ENCODE assay signal across 11 cellular contexts in the genomic region with DNA sequence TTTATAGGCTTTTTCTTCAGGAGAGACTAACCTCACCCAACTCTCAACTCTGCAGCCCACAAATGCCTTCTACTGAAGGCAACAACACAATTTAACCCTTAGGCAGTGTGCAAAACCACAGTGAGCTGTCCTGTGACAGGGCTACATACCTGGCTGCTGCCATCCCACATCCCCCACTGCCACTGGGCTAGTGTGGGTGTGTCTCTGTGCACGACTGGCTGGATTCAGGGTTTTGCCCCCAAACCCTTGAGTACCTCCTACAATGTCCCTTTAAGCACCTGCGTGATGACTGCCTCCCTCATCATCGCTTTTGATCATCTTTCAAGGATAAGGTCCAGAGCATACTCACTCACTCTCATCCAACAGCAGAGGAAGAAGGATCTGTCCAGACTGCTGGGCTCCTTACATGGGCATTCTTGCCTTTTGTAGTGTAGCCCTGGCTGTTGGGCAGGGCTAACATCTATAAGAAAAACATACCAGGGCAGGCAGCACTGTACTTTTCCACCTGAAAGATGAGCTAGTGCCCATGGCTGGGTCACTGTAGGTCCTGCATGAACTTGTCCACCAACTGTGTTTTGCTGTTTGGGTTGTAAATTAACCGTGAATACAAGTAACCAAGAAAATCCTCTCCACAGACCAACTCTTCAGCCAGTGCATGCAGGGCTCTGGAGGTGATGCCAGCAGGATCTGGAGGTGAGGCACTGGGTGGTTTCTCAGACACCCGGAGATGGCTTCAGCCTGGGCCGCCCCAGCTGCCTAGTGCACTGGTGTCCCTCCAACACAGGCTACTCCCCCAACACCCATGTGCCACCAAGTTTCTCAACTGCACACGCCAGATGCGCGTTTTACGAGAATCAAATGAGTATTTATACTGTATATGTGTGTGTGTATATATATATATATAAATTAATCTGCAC. TPM values are rescaled to one million over a fixed set of nuclear protein-coding genes. Genes with fewer than 3 reads are reported as not detected.
DNase-seq lines count a peak whose midpoint lies in the region; ATAC-seq and TF ChIP-seq lines count a peak whose summit lies in the region.
"Had no signal": no experiment of that assay in that cellular context is flagged by ENCODE, and none has a peak within 500 bp of the region (broad histone marks: within the 10 kb centered on the region; RNA-seq: fewer than 3 reads in every experiment).

No MANE protein-coding gene starts in this region.

- H3K79me2 ChIP-seq in trophoblast cell (ENCODE audit: control insufficient read depth, insufficient read depth, low read length, poor library complexity) (no peaks in the 10 kb centered on the region), SK-N-SH (ENCODE audit: insufficient read depth) (0 out of 2 replicates have a peak, but pooled peaks cover 12% of the 10 kb centered on the region)

- H4K20me1 ChIP-seq in SK-N-SH (ENCODE audit: insufficient read depth) = no peaks in the 10 kb centered on the region

- no peak overlapping the region for H4K12ac ChIP-seq in trophoblast cell (ENCODE audit: low read depth, low read length)

- WGBS in trophoblast cell (ENCODE audit: extremely low coverage, insufficient coverage, insufficient read length) = no CpG with 5 or more reads among the region's 10 CpGs
- WGBS in SK-N-SH (ENCODE audit: low lambda C conversion rate) = 95% methylated on average over 7 of the region's 10 CpGs

- H3K4ac ChIP-seq in trophoblast cell (ENCODE audit: low read depth, low read length) = no peak overlapping the region

- H3K36me3 ChIP-seq in trophoblast cell (ENCODE audit: control insufficient read depth in 1 of 2, insufficient read depth in 2 of 2, low read length in 2 of 2) = peaks cover 0 to 3% of the 10 kb centered on the region in 2 experiments
- H3K36me3 ChIP-seq in SK-N-SH (replicated peaks in 1 of 2; ENCODE audit: control insufficient read depth in 1 of 2, insufficient read depth in 2 of 2, low read length in 1 of 2) = peaks cover 12 to 14% of the 10 kb centered on the region in 2 experiments

- H3K4me3 Mint-ChIP-seq in activated B cell treated with CpG ODN at 0.5 μM for 24 hours = no peak overlapping the region

- H3K79me1 ChIP-seq in trophoblast cell (ENCODE audit: low read length) = no peaks in the 10 kb centered on the region

- ATAC-seq in activated B cell treated with CpG ODN at 0.5 μM for 24 hours (ENCODE audit: low read depth) = no peak
- peak; percentile 44 for ATAC-seq in stimulated activated naive CD8-positive, alpha-beta T cell treated with anti-CD3 and anti-CD28 coated beads, Interleukin-15, Interleukin-2, amounts not matched to agents 100 U/mL and 50 U/mL, for 24 hours

- no peak overlapping the region for H3K18ac ChIP-seq in trophoblast cell (ENCODE audit: low read length)

- no peak overlapping the region for H3K27ac ChIP-seq in trophoblast cell (ENCODE audit: low read depth, low read length)
- H3K27ac ChIP-seq in SK-N-SH (ENCODE audit: low read depth in 2 of 2, low read length in 1 of 2) = no peak overlapping the region

- H3K4me1 ChIP-seq in trophoblast cell (ENCODE audit: control insufficient read depth in 1 of 2, insufficient read depth in 2 of 2, low read length in 2 of 2) (peaks cover 0 to 1% of the 10 kb centered on the region in 2 experiments), SK-N-SH (ENCODE audit: control insufficient read depth in 1 of 2, insufficient read depth in 2 of 2, low read depth in 1 of 2, low read length in 1 of 2) (peaks cover 16 to 20% of the 10 kb centered on the region in 2 experiments)

- H3K27me3 ChIP-seq in trophoblast cell (ENCODE audit: insufficient read depth, low read length) (no peaks in the 10 kb centered on the region), SK-N-SH (ENCODE audit: insufficient read depth) (no peaks in the 10 kb centered on the region)

- no peak overlapping the region for H3K14ac ChIP-seq in trophoblast cell (ENCODE audit: low read length)

- no peak overlapping the region for H2BK5ac ChIP-seq in trophoblast cell (ENCODE audit: low read depth, low read length, poor library complexity)

- TF ChIP-seq EP300 in SK-N-SH (IDR thresholded peaks at IDR 0.05; ENCODE audit: borderline replicate concordance in 1 of 2, low read depth in 1 of 2, low read length in 1 of 2) = no peak

- no peaks in the 10 kb centered on the region for H3K4me1 Mint-ChIP-seq in activated B cell treated with CpG ODN at 0.5 μM for 24 hours

- intact Hi-C loops in activated B cell treated with CpG ODN at 0.5 μM for 24 hours (cut with micrococcal nuclease) = no loop called here

- H3K4me3 ChIP-seq in epithelial cell of esophagus (ENCODE audit: low read length) (no peak overlapping the region), trophoblast cell (ENCODE audit: low read depth, low read length) (no peak overlapping the region), SK-N-SH (ENCODE audit: low read depth in 2 of 2, low read length in 1 of 2) (no peak overlapping the region)

- H2AFZ ChIP-seq in trophoblast cell (ENCODE audit: insufficient read depth, low read length, poor library complexity) (no peak overlapping the region), SK-N-SH (ENCODE audit: low read depth) (no peak overlapping the region)

- H3K4me2 ChIP-seq in trophoblast cell (ENCODE audit: low read length) = no peak overlapping the region
- H3K4me2 ChIP-seq in SK-N-SH = no peak overlapping the region

- H3K9me3 Mint-ChIP-seq in activated B cell treated with CpG ODN at 0.5 μM for 24 hours = no peaks in the 10 kb centered on the region

- no peak overlapping the region for H3K9ac ChIP-seq in trophoblast cell (ENCODE audit: low read length)
- no peak overlapping the region for H3K9ac ChIP-seq in SK-N-SH

- H3K27me3 Mint-ChIP-seq in activated B cell treated with CpG ODN at 0.5 μM for 24 hours = no peaks in the 10 kb centered on the region

- no peak overlapping the region for H4K91ac ChIP-seq in trophoblast cell (ENCODE audit: low read depth, low read length)

- H3K9me2 ChIP-seq in SK-N-SH = no peaks in the 10 kb centered on the region

- H4K8ac ChIP-seq in trophoblast cell (ENCODE audit: low read depth, low read length) = no peak overlapping the region

- H3K9me3 ChIP-seq in trophoblast cell (ENCODE audit: insufficient read depth, low read depth, low read length) = peaks cover 2% of the 10 kb centered on the region
- H3K9me3 ChIP-seq in SK-N-SH = 0 out of 2 replicates have a peak, but pooled peaks cover 4% of the 10 kb centered on the region

- CTCF ChIA-PET in activated B cell treated with CpG ODN at 0.5 μM for 24 hours (lab: Charles Lee) = no interaction called here
- CTCF ChIA-PET in SK-N-SH (lab: Yijun Ruan, JAX) = interaction anchor here (1.2 to 1.4 kb wide), 2 partner anchors 10 to 28 kb away, joined by 3 to 10 read pairs; no protein-coding TSS in a partner anchor

- POLR2A ChIA-PET in activated B cell treated with CpG ODN at 0.5 μM for 24 hours (lab: Charles Lee) (no interaction called here), SK-N-SH (lab: Yijun Ruan, JAX) (no interaction called here)

- no peak overlapping the region for H2AK5ac ChIP-seq in trophoblast cell (ENCODE audit: low read length)

- TF ChIP-seq CTCF in activated B cell treated with CpG ODN at 0.5 μM for 24 hours (IDR thresholded peaks at IDR 0.05) (no peak), epithelial cell of esophagus (IDR thresholded peaks at IDR 0.05; ENCODE audit: insufficient read depth, low read depth, low read length, missing control alignments) (no peak), SK-N-SH (IDR thresholded peaks at IDR 0.05) (no peak)

- no peak overlapping the region for H3K23ac ChIP-seq in trophoblast cell (ENCODE audit: low read length)

- peak; percentile 56 for DNase-seq in activated effector memory CD4-positive, alpha-beta T cell treated with anti-CD3 and anti-CD28 coated beads, Interleukin-2, amount 50 U/mL, for 16 hours
- DNase-seq in activated effector memory CD4-positive, alpha-beta T cell treated with Interleukin-2 at 50 U/mL for 16 hours = no peak
- DNase-seq in activated B cell treated with CpG ODN at 0.5 μM for 24 hours (peak; percentile 9), epithelial cell of esophagus (ENCODE audit: low read depth) (peak; percentile 45), trophoblast cell (no peak), SK-N-SH (no peak)
- no peak for DNase-seq in stimulated activated naive CD8-positive, alpha-beta T cell treated with anti-CD3 and anti-CD28 coated beads, Interleukin-15, Interleukin-2, amounts not matched to agents 100 U/mL and 50 U/mL, for 24 hours
- DNase-seq in stimulated activated CD4-positive, alpha-beta T cell treated with anti-CD3 and anti-CD28 coated beads, Interleukin-12 subunit alpha, Interleukin-12 subunit beta, amount 100 ng/mL, for 4 hours = no peak
- DNase-seq: activated CD4-positive, CD25-positive, alpha-beta regulatory T cell; DMS79; NK-92 treated with Interleukin-12 subunit alpha and Interleukin-12 subunit beta, amount 100 ng/mL, for 24 hours had no signal

- no peak overlapping the region for H3K27ac Mint-ChIP-seq in activated B cell treated with CpG ODN at 0.5 μM for 24 hours

- peaks cover 12% of the 10 kb centered on the region for H3F3A ChIP-seq in SK-N-SH (replicated peaks; ENCODE audit: insufficient read depth)

- no peak for TF ChIP-seq RAD21 in SK-N-SH (IDR thresholded peaks at IDR 0.05; ENCODE audit: low read length)

- H3K36me3 Mint-ChIP-seq in activated B cell treated with CpG ODN at 0.5 μM for 24 hours (ENCODE audit: low read depth) = peaks cover 9% of the 10 kb centered on the region

- no peak overlapping the region for H2BK12ac ChIP-seq in trophoblast cell (ENCODE audit: low read length)

- H2BK120ac ChIP-seq in trophoblast cell (ENCODE audit: insufficient read depth, low read length, poor library complexity) = no peak overlapping the region

TF ChIP-seq in SK-N-SH, 30 proteins besides CTCF, POLR2A, EP300 and RAD21 (continues in another document):
- no peak for TF ChIP-seq GABPA (IDR thresholded peaks at IDR 0.05; ENCODE audit: low read depth)
- TF ChIP-seq, protein P1, sequence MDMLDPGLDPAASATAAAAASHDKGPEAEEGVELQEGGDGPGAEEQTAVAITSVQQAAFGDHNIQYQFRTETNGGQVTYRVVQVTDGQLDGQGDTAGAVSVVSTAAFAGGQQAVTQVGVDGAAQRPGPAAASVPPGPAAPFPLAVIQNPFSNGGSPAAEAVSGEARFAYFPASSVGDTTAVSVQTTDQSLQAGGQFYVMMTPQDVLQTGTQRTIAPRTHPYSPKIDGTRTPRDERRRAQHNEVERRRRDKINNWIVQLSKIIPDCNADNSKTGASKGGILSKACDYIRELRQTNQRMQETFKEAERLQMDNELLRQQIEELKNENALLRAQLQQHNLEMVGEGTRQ (IDR thresholded peaks at IDR 0.05; ENCODE audit: borderline replicate concordance, low read depth, low read length) = no peak

RNA-seq across cellular contexts. Expression of a gene that starts 45.2 kb away (rescaled TPM):
- total RNA-seq in activated B cell treated with CpG ODN at 0.5 μM for 24 hours = 61.1 and 61.8 TPM in 2 replicates
- polyA plus RNA-seq in trophoblast cell (2013) = 55.4 and 60.6 TPM in 2 replicates
- 81.4 and 81.9 TPM in 2 replicates for polyA plus RNA-seq in SK-N-SH (2012; rRNA removed)
- 25.9 and 40.7 TPM in 2 replicates for polyA plus RNA-seq in SK-N-SH (2012; cell fraction: cytosol; rRNA removed)
- polyA plus RNA-seq in SK-N-SH (2012; cell fraction: nucleus; rRNA removed) = 413 and 515 TPM in 2 replicates

Comparison
In these comparisons a context has a peak if more than half of its experiments do, and no peak if none do; other contexts are left out.
1. DNase-seq: peak in activated effector memory CD4-positive, alpha-beta T cell treated with anti-CD3 and anti-CD28 coated beads, Interleukin-2, amount 50 U/mL, for 16 hours (single experiment), activated B cell treated with CpG ODN at 0.5 μM for 24 hours (single experiment) and epithelial cell of esophagus (single experiment); none in activated effector memory CD4-positive, alpha-beta T cell treated with Interleukin-2 at 50 U/mL for 16 hours (single experiment), stimulated activated naive CD8-positive, alpha-beta T cell treated with anti-CD3 and anti-CD28 coated beads, Interleukin-15, Interleukin-2, amounts not matched to agents 100 U/mL and 50 U/mL, for 24 hours (single experiment), stimulated activated CD4-positive, alpha-beta T cell treated with anti-CD3 and anti-CD28 coated beads, Interleukin-12 subunit alpha, Interleukin-12 subunit beta, amount 100 ng/mL, for 4 hours (single experiment), trophoblast cell (0 of 2) and SK-N-SH (single experiment).